9 cellular contexts compared by ENCODE assay signal in genomic region chr6:18265099-18265372, GRCh38. TPM values are rescaled to one million over a fixed set of nuclear protein-coding genes. Genes with fewer than 3 reads are reported as not detected.
DNase-seq lines count a peak whose midpoint lies in the region; FAIRE-seq and TF ChIP-seq lines count a peak whose summit lies in the region.
"Had no signal": no experiment of that assay in that cellular context is flagged by ENCODE, and none has a peak within 500 bp of the region (broad histone marks: within the 10 kb centered on the region; RNA-seq: fewer than 3 reads in every experiment).

No MANE protein-coding gene starts in this region.

- H3K27ac ChIP-seq in keratinocyte (ENCODE audit: control insufficient read depth, insufficient read depth, low read length) = peak overlapping the region; percentile 90
- H3K27ac ChIP-seq in testis = peak overlapping the region in 1 of 2 donors; percentile 99

- dilution Hi-C loops in keratinocyte (cut with MboI; ENCODE audit: extremely low pct_ligation_motif_present, low sequenced_read_pairs) = no loop called here

- WGBS in testis, 2 donors = 5 to 12% methylated on average over 2 of the region's 2 CpGs

- H3K27me3 Mint-ChIP-seq in T-helper 2 cell treated with Interferon-gamma antibody and Interleukin-4, amounts not matched to agents 5 μg/mL and 100 μg/mL, for 36 hours (ENCODE audit: low read depth) = no peaks in the 10 kb centered on the region
- peaks cover 4% of the 10 kb centered on the region for H3K27me3 Mint-ChIP-seq in activated T-helper 1 cell treated with anti-CD3 and anti-CD28 coated beads, Interleukin-12 subunit alpha, Interleukin-12 subunit beta, Interleukin-2, Interleukin-4 antibody, amounts not matched to agents 30 ng/mL and 10 ng/mL and 1 ng/mL, durations not matched to agents 14 hours and 24 hours and 36 hours (ENCODE audit: insufficient read depth)

- peaks cover 40% of the 10 kb centered on the region for H3K79me2 ChIP-seq in keratinocyte (ENCODE audit: control insufficient read depth, insufficient read depth, low read length)

- H3K36me3 Mint-ChIP-seq in T-helper 2 cell treated with Interferon-gamma antibody and Interleukin-4, amounts not matched to agents 5 μg/mL and 100 μg/mL, for 36 hours (ENCODE audit: low read depth) = peaks cover 36% of the 10 kb centered on the region
- H3K36me3 Mint-ChIP-seq in activated T-helper 1 cell treated with anti-CD3 and anti-CD28 coated beads, Interleukin-12 subunit alpha, Interleukin-12 subunit beta, Interleukin-2, Interleukin-4 antibody, amounts not matched to agents 30 ng/mL and 10 ng/mL and 1 ng/mL, durations not matched to agents 14 hours and 24 hours and 36 hours (ENCODE audit: low read depth) = peaks cover 17% of the 10 kb centered on the region

- H3K27ac Mint-ChIP-seq in T-helper 2 cell treated with Interferon-gamma antibody and Interleukin-4, amounts not matched to agents 5 μg/mL and 100 μg/mL, for 36 hours = peak overlapping the region; percentile 92
- peak overlapping the region; percentile 86 for H3K27ac Mint-ChIP-seq in activated T-helper 1 cell treated with anti-CD3 and anti-CD28 coated beads, Interleukin-12 subunit alpha, Interleukin-12 subunit beta, Interleukin-2, Interleukin-4 antibody, amounts not matched to agents 30 ng/mL and 10 ng/mL and 1 ng/mL, durations not matched to agents 14 hours and 24 hours and 36 hours

- peak overlapping the region; percentile 93 for H3K4me2 ChIP-seq in keratinocyte (ENCODE audit: control insufficient read depth, extremely low read depth, insufficient read depth, low read depth, low read length)

- no peak for TF ChIP-seq POLR2A in testis (IDR thresholded peaks at IDR 0.05)

- H3K4me1 ChIP-seq in keratinocyte (ENCODE audit: control insufficient read depth, extremely low read depth, insufficient read depth, low read length) (peaks cover 43% of the 10 kb centered on the region), testis (peaks cover 5% of the 10 kb centered on the region)

- no peak for FAIRE-seq in keratinocyte (lab: Jason Lieb, UNC)
- FAIRE-seq: G401.6 had no signal

- DNase-seq in T-helper 2 cell treated with Interferon-gamma antibody and Interleukin-4, amounts not matched to agents 5 μg/mL and 100 μg/mL, for 36 hours (ENCODE audit: low spot score) = no peak
- DNase-seq in T-helper 2 cell (no peak), keratinocyte (ENCODE audit: low read depth, low spot score) (no peak), testis (no peak), anterior cingulate cortex (lab: John Stamatoyannopoulos, UW) (no peak), NCI-H345 treated with DMSO at 0.1 percent for 48 hours (lab: John Stamatoyannopoulos, UW; ENCODE audit: unreplicated experiment) (no peak)
- no peak for DNase-seq in activated T-helper 1 cell treated with anti-CD3 and anti-CD28 coated beads, Interleukin-12 subunit alpha, Interleukin-12 subunit beta, Interleukin-2, Interleukin-4 antibody, amounts not matched to agents 30 ng/mL and 10 ng/mL and 1 ng/mL, durations not matched to agents 14 hours and 24 hours and 36 hours (ENCODE audit: low spot score)
- DNase-seq in activated effector memory CD4-positive, alpha-beta T cell treated with anti-CD3 and anti-CD28 coated beads, Interleukin-2, amount 50 U/mL, for 16 hours = no peak

- peaks cover 5% of the 10 kb centered on the region for H4K20me1 ChIP-seq in keratinocyte (ENCODE audit: control insufficient read depth, extremely low read depth, insufficient read depth, low read length)

- peak overlapping the region; percentile 95 for H3K9ac ChIP-seq in keratinocyte (ENCODE audit: control insufficient read depth, extremely low read depth, insufficient read depth, low read length)

- peaks cover 2% of the 10 kb centered on the region for H3K9me1 ChIP-seq in keratinocyte (ENCODE audit: control insufficient read depth, extremely low read depth, insufficient read depth, low read length)

- no peak for TF ChIP-seq CTCF in keratinocyte (optimal IDR thresholded peaks at IDR 0.05 in 1 of 3, IDR thresholded peaks at IDR 0.05 in 1 of 3, conservative IDR thresholded peaks at IDR 0.05 in 1 of 3; ENCODE audit: extremely low read depth in 1 of 3, insufficient read depth in 2 of 3, low read length in 3 of 3)
- TF ChIP-seq CTCF in testis (IDR thresholded peaks at IDR 0.05) = no peak

- peak overlapping the region; percentile 88 for H3K4me3 Mint-ChIP-seq in T-helper 2 cell treated with Interferon-gamma antibody and Interleukin-4, amounts not matched to agents 5 μg/mL and 100 μg/mL, for 36 hours
- H3K4me3 Mint-ChIP-seq in activated T-helper 1 cell treated with anti-CD3 and anti-CD28 coated beads, Interleukin-12 subunit alpha, Interleukin-12 subunit beta, Interleukin-2, Interleukin-4 antibody, amounts not matched to agents 30 ng/mL and 10 ng/mL and 1 ng/mL, durations not matched to agents 14 hours and 24 hours and 36 hours = peak overlapping the region; percentile 86

- H3K27me3 ChIP-seq in keratinocyte (ENCODE audit: control insufficient read depth, extremely low read depth, insufficient read depth, low read length) (no peaks in the 10 kb centered on the region), testis (no peaks in the 10 kb centered on the region)

- intact Hi-C loops in activated T-helper 1 cell treated with anti-CD3 and anti-CD28 coated beads, Interleukin-12 subunit alpha, Interleukin-12 subunit beta, Interleukin-2, Interleukin-4 antibody, amounts not matched to agents 30 ng/mL and 10 ng/mL and 1 ng/mL, durations not matched to agents 14 hours and 24 hours and 36 hours (cut with micrococcal nuclease) = loop anchor here (2.0 to 10.0 kb wide), 2 partner anchors 142 to 1250 kb away; partner anchors contain the start of gene NHLRC1
- intact Hi-C loops in testis (cut with DNase I; ENCODE audit: low total_unique reads) = no loop called here

- H3K36me3 ChIP-seq in keratinocyte (ENCODE audit: control insufficient read depth in 2 of 2, extremely low read depth in 1 of 2, insufficient read depth in 2 of 2, low read length in 2 of 2) (no peaks in the 10 kb centered on the region), testis (ENCODE audit: low read depth, missing control alignments) (no peaks in the 10 kb centered on the region)

- no peaks in the 10 kb centered on the region for H3K9me3 Mint-ChIP-seq in T-helper 2 cell treated with Interferon-gamma antibody and Interleukin-4, amounts not matched to agents 5 μg/mL and 100 μg/mL, for 36 hours
- H3K9me3 Mint-ChIP-seq in activated T-helper 1 cell treated with anti-CD3 and anti-CD28 coated beads, Interleukin-12 subunit alpha, Interleukin-12 subunit beta, Interleukin-2, Interleukin-4 antibody, amounts not matched to agents 30 ng/mL and 10 ng/mL and 1 ng/mL, durations not matched to agents 14 hours and 24 hours and 36 hours = no peaks in the 10 kb centered on the region

- H3K9me3 ChIP-seq in keratinocyte (ENCODE audit: control insufficient read depth, low read depth, low read length) (peaks cover 2% of the 10 kb centered on the region), testis (no peaks in the 10 kb centered on the region)

- peaks cover 34% of the 10 kb centered on the region for H3K4me1 Mint-ChIP-seq in T-helper 2 cell treated with Interferon-gamma antibody and Interleukin-4, amounts not matched to agents 5 μg/mL and 100 μg/mL, for 36 hours (ENCODE audit: low read depth)
- H3K4me1 Mint-ChIP-seq in activated T-helper 1 cell treated with anti-CD3 and anti-CD28 coated beads, Interleukin-12 subunit alpha, Interleukin-12 subunit beta, Interleukin-2, Interleukin-4 antibody, amounts not matched to agents 30 ng/mL and 10 ng/mL and 1 ng/mL, durations not matched to agents 14 hours and 24 hours and 36 hours (ENCODE audit: low read depth) = peaks cover 41% of the 10 kb centered on the region

- H2AFZ ChIP-seq in keratinocyte (ENCODE audit: control insufficient read depth, low read length) = peak overlapping the region; percentile 89

- peak overlapping the region; percentile 70 to 95 (median 77) for H3K4me3 ChIP-seq in keratinocyte (ENCODE audit: control insufficient read depth in 2 of 3, extremely low read depth in 1 of 3, insufficient read depth in 2 of 3, low read depth in 1 of 3, low read length in 3 of 3)
- peak overlapping the region; percentile 88 to 99 for H3K4me3 ChIP-seq in testis

RNA-seq across cellular contexts. Expression of gene DEK, which starts 0.7 kb away (rescaled TPM):
- total RNA-seq in activated T-helper 1 cell treated with anti-CD3 and anti-CD28 coated beads, Interleukin-12 subunit alpha, Interleukin-12 subunit beta, Interleukin-2, Interleukin-4 antibody, amounts not matched to agents 30 ng/mL and 10 ng/mL and 1 ng/mL, durations not matched to agents 14 hours and 24 hours and 36 hours = 163 and 170 TPM in 2 replicates
- 9.3 to 45.0 TPM (median 31.3 TPM) in 3 replicates for polyA plus RNA-seq in keratinocyte
- polyA plus RNA-seq in keratinocyte (2011; ENCODE audit: low read depth) = 34.8 TPM
- 14.5 and 21.5 TPM in 2 replicates for polyA plus RNA-seq in keratinocyte (2011; cell fraction: cytosol; rRNA removed)
- polyA plus RNA-seq in keratinocyte (2011; cell fraction: nucleus; rRNA removed) = 5.7 and 10.1 TPM in 2 replicates
- polyA plus RNA-seq in keratinocyte (2012; ENCODE audit: low replicate concordance) = 25.1 and 60.2 TPM in 2 replicates
- 1.6 to 10.9 TPM (median 1.7 TPM) in 3 replicates for polyA minus RNA-seq in keratinocyte
- 17.8 TPM for polyA minus RNA-seq in keratinocyte (2011; cell fraction: cytosol; rRNA and poly(A)+ RNA removed)
- polyA minus RNA-seq in keratinocyte (2011; cell fraction: nucleus; rRNA and poly(A)+ RNA removed) = 4.0 and 6.0 TPM in 2 replicates
- total RNA-seq in testis = 10 to 100 TPM; 53.8 to 65.2 TPM
- 14.0 TPM for polyA plus RNA-seq in testis (ENCODE audit: insufficient read depth, low read depth, low replicate concordance)
